ENCODE assay signal across 1 cellular context in genomic region chr9:129177791-129178578, GRCh38.
TF ChIP-seq lines count a peak whose summit lies in the region.

Gene IER5L, minus strand, starts transcription at chr9:129178261. Its CDS starts 209 bp downstream, at chr9:129178052.

TF ChIP-seq in GM23338, 12 proteins besides CTCF, POLR2A, EP300 and RAD21 (continued from another document):
- TF ChIP-seq STAT1 (IDR thresholded peaks at IDR 0.05; ENCODE audit: unreplicated experiment) (no peak), EZH2phosphoT487 (IDR thresholded peaks at IDR 0.05; ENCODE audit: unreplicated experiment) (peak; percentile 97)
